ENCODE assay signal across 8 cellular contexts in genomic region chr3:125141596-125142417, GRCh38.
DNase-seq lines count a peak whose midpoint lies in the region; ATAC-seq and TF ChIP-seq lines count a peak whose summit lies in the region.

No MANE protein-coding gene starts in this region.

- TF ChIP-seq CTCF in fibroblast of pulmonary artery (IDR thresholded peaks at IDR 0.05; ENCODE audit: low read length, missing control alignments): no peak
- TF ChIP-seq CTCF in thoracic aorta (IDR thresholded peaks at IDR 0.05): no peak

- H3K79me2 ChIP-seq in Karpas-422 (ENCODE audit: low read length): no peaks in the 10 kb centered on the region

- H3K9ac ChIP-seq in Karpas-422 (ENCODE audit: low read length): peak overlapping the region; percentile 42

- H3K27ac ChIP-seq in Karpas-422 (ENCODE audit: low read length): peak overlapping the region; percentile 47; the same call in 1 of the 2 replicates
- H3K27ac ChIP-seq in thoracic aorta: peak overlapping the region; percentile 81 to 82

- peak overlapping the region; percentile 18; the same call in 1 of the 2 replicates for H3K4me3 ChIP-seq in Karpas-422 (ENCODE audit: low read length)
- peak overlapping the region; percentile 5 for H3K4me3 ChIP-seq in fibroblast of pulmonary artery (replicated peaks; ENCODE audit: low read depth, low read length)
- peak overlapping the region; percentile 78 for H3K4me3 ChIP-seq in thoracic aorta

- no peaks in the 10 kb centered on the region for H3K36me3 ChIP-seq in Karpas-422 (ENCODE audit: insufficient read depth, low read length)
- no peaks in the 10 kb centered on the region for H3K36me3 ChIP-seq in thoracic aorta

- peak; percentile 53 for DNase-seq in DMS79 (lab: John Stamatoyannopoulos, UW)
- no peak for DNase-seq in Karpas-422
- peak; percentile 54 for DNase-seq in activated T-cell treated with anti-CD3 and anti-CD28 coated beads for 1 hour (ENCODE audit: low read depth)
- DNase-seq in fibroblast of pulmonary artery (ENCODE audit: low read depth): peak; percentile 52
- peak; percentile 16 for DNase-seq in occipital lobe (lab: John Stamatoyannopoulos, UW)
- DNase-seq in thoracic aorta (ENCODE audit: low spot score): no peak
- DNase-seq in T1000 (lab: John Stamatoyannopoulos, UW): no peak

- no peaks in the 10 kb centered on the region for H3K9me2 ChIP-seq in Karpas-422 (replicated peaks; ENCODE audit: insufficient read depth, low read length)

- no peaks in the 10 kb centered on the region for H3K27me3 ChIP-seq in Karpas-422 (ENCODE audit: low read length)
- no peaks in the 10 kb centered on the region for H3K27me3 ChIP-seq in thoracic aorta (replicated peaks; ENCODE audit: insufficient read depth)

- peaks cover 92% of the 10 kb centered on the region for H3K4me1 ChIP-seq in Karpas-422 (ENCODE audit: low read length)
- peaks cover 38 to 78% of the 10 kb centered on the region in 2 donors for H3K4me1 ChIP-seq in thoracic aorta (ENCODE audit: control insufficient read depth in 1 of 2, low read depth in 2 of 2)

- H3K9me3 ChIP-seq in Karpas-422 (ENCODE audit: low read length) (no peaks in the 10 kb centered on the region), thoracic aorta (no peaks in the 10 kb centered on the region)

- peak overlapping the region; percentile 57 for H3K4me2 ChIP-seq in Karpas-422 (ENCODE audit: low read depth, low read length, poor library complexity, severe bottlenecking)

- no peaks in the 10 kb centered on the region for H4K20me1 ChIP-seq in Karpas-422 (ENCODE audit: insufficient read depth, low read depth, low read length)

- H2AFZ ChIP-seq in Karpas-422 (ENCODE audit: low read length): peak overlapping the region; percentile 5; the same call in 1 of the 2 replicates

- peak; percentile 64 for ATAC-seq in GM21423 (IDR thresholded peaks at IDR 0.05; ENCODE audit: unreplicated experiment)
- no peak for ATAC-seq in thoracic aorta (ENCODE audit: insufficient number of reproducible peaks, low FRiP score, low read depth)

Comparison
In these comparisons a context has a peak if more than half of its experiments do, and no peak if none do; other contexts are left out.
1. DNase-seq: peak in DMS79 (single experiment), activated T-cell treated with anti-CD3 and anti-CD28 coated beads for 1 hour (single experiment), fibroblast of pulmonary artery (single experiment) and occipital lobe (single experiment); none in Karpas-422 (single experiment), thoracic aorta (single experiment) and T1000 (single experiment).
2. H3K4me3 ChIP-seq: peak in every context shown above with its lines; median percentile 78 in thoracic aorta; 18 in Karpas-422; 5 in fibroblast of pulmonary artery.